1 cellular context compared by ENCODE assay signal in the genomic region with DNA sequence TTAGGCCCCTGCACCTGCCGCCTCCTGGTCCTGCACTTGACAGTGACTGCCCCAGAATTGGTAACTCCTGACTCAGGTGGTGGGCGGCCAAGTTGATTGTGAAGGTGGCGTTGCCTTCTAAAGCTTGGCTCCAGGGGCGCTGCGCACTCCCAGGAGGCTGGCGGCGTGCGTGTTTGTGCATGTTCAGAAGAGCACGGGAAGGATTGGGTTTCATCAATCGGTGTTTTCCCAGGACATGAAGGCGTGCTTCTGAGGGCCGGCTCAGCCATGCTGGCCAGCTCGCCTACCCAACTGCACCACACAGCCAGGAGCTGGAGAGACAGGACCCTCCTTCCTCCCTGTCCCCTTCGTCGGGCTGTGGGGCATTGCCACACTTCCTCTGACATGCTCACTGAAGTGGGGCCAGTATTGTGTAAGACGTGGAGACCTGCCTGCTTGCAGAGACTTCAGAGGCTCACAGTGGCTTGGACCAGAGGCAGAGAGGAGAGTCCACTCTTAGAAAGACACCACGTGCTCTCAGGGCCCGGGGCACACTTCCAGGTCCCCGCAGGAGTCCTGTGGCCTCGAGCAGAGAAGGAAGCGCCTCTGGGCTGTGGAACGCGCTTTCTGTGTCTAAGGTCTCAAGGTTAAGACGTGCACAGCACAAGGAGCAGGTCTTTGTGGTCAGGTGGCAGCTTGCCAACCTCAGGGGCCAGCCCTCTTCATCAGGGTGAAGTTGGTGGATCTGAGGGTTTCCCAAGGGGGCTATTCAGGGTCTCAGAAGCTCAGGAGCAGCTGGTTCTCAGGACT.
TF ChIP-seq lines count a peak whose summit lies in the region.

No MANE protein-coding gene starts in this region.

TF ChIP-seq in K562, 482 proteins besides CTCF, POLR2A, EP300 and RAD21:
- no peak for TF ChIP-seq FOXK1 (CRISPR knock-in tag; IDR thresholded peaks at IDR 0.05; ENCODE audit: borderline replicate concordance)
- TF ChIP-seq RCOR1 (IDR thresholded peaks at IDR 0.05; ENCODE audit: borderline replicate concordance in 1 of 2, low read depth in 2 of 2, low read length in 2 of 2): no peak
- TF ChIP-seq KAT8 (IDR thresholded peaks at IDR 0.05; ENCODE audit: low read depth): no peak
- no peak for TF ChIP-seq ZNF3 (CRISPR knock-in tag; IDR thresholded peaks at IDR 0.05)
- TF ChIP-seq, protein P1, sequence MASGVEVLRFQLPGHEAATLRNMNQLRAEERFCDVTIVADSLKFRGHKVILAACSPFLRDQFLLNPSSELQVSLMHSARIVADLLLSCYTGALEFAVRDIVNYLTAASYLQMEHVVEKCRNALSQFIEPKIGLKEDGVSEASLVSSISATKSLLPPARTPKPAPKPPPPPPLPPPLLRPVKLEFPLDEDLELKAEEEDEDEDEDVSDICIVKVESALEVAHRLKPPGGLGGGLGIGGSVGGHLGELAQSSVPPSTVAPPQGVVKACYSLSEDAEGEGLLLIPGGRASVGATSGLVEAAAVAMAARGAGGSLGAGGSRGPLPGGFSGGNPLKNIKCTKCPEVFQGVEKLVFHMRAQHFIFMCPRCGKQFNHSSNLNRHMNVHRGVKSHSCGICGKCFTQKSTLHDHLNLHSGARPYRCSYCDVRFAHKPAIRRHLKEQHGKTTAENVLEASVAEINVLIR (CRISPR knock-in tag; IDR thresholded peaks at IDR 0.05): no peak
- TF ChIP-seq CREM (IDR thresholded peaks at IDR 0.05; ENCODE audit: low read depth): no peak
- no peak for TF ChIP-seq NFE2 (IDR thresholded peaks at IDR 0.05; ENCODE audit: low read depth)
- TF ChIP-seq, protein P2, sequence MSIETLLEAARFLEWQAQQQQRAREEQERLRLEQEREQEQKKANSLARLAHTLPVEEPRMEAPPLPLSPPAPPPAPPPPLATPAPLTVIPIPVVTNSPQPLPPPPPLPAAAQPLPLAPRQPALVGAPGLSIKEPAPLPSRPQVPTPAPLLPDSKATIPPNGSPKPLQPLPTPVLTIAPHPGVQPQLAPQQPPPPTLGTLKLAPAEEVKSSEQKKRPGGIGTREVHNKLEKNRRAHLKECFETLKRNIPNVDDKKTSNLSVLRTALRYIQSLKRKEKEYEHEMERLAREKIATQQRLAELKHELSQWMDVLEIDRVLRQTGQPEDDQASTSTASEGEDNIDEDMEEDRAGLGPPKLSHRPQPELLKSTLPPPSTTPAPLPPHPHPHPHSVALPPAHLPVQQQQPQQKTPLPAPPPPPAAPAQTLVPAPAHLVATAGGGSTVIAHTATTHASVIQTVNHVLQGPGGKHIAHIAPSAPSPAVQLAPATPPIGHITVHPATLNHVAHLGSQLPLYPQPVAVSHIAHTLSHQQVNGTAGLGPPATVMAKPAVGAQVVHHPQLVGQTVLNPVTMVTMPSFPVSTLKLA (conservative IDR thresholded peaks at IDR 0.05): no peak
- TF ChIP-seq POLR2AphosphoS2 (IDR thresholded peaks at IDR 0.05; ENCODE audit: low read length): no peak
- no peak for TF ChIP-seq ZBTB7A (IDR thresholded peaks at IDR 0.05; ENCODE audit: borderline replicate concordance, control insufficient read depth, low read depth, low read length)
- no peak for TF ChIP-seq MCM5 (IDR thresholded peaks at IDR 0.05; ENCODE audit: low read depth)
- no peak for TF ChIP-seq ZNF263 (CRISPR knock-in tag; IDR thresholded peaks at IDR 0.05; ENCODE audit: borderline replicate concordance)
- no peak for TF ChIP-seq TFAM (CRISPR knock-in tag; conservative IDR thresholded peaks at IDR 0.05)
- no peak for TF ChIP-seq ADNP (tag; IDR thresholded peaks at IDR 0.05)
- TF ChIP-seq NR1H2 (CRISPR knock-in tag; IDR thresholded peaks at IDR 0.05): no peak
- TF ChIP-seq CEBPB (tag; IDR thresholded peaks at IDR 0.05): peak; percentile 61
- TF ChIP-seq NR3C1 (CRISPR knock-in tag; IDR thresholded peaks at IDR 0.05): no peak
- no peak for TF ChIP-seq SREBF2 (CRISPR knock-in tag; IDR thresholded peaks at IDR 0.05)
- TF ChIP-seq, protein P3, sequence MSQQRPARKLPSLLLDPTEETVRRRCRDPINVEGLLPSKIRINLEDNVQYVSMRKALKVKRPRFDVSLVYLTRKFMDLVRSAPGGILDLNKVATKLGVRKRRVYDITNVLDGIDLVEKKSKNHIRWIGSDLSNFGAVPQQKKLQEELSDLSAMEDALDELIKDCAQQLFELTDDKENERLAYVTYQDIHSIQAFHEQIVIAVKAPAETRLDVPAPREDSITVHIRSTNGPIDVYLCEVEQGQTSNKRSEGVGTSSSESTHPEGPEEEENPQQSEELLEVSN (IDR thresholded peaks at IDR 0.05; ENCODE audit: borderline replicate concordance in 1 of 2, extremely low read depth in 1 of 2, insufficient read depth in 1 of 2, insufficient read length in 1 of 2, low read depth in 1 of 2, low read length in 1 of 2, poor library complexity in 1 of 2, severe bottlenecking in 1 of 2): peak in 1 of 2 experiments; percentile 9
- TF ChIP-seq, protein P4, sequence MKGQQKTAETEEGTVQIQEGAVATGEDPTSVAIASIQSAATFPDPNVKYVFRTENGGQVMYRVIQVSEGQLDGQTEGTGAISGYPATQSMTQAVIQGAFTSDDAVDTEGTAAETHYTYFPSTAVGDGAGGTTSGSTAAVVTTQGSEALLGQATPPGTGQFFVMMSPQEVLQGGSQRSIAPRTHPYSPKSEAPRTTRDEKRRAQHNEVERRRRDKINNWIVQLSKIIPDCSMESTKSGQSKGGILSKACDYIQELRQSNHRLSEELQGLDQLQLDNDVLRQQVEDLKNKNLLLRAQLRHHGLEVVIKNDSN (CRISPR knock-in tag; IDR thresholded peaks at IDR 0.05): peak; percentile 36; the same call in 1 of the 2 replicates
- TF ChIP-seq NFIC (IDR thresholded peaks at IDR 0.05): peak; percentile 68
- no peak for TF ChIP-seq ZNF551 (CRISPR knock-in tag; IDR thresholded peaks at IDR 0.05)
- TF ChIP-seq ZNF431 (CRISPR knock-in tag; IDR thresholded peaks at IDR 0.05): no peak
- TF ChIP-seq CBX3 (IDR thresholded peaks at IDR 0.05; ENCODE audit: borderline replicate concordance in 1 of 2, low read length in 2 of 2): no peak
- TF ChIP-seq, protein P5, sequence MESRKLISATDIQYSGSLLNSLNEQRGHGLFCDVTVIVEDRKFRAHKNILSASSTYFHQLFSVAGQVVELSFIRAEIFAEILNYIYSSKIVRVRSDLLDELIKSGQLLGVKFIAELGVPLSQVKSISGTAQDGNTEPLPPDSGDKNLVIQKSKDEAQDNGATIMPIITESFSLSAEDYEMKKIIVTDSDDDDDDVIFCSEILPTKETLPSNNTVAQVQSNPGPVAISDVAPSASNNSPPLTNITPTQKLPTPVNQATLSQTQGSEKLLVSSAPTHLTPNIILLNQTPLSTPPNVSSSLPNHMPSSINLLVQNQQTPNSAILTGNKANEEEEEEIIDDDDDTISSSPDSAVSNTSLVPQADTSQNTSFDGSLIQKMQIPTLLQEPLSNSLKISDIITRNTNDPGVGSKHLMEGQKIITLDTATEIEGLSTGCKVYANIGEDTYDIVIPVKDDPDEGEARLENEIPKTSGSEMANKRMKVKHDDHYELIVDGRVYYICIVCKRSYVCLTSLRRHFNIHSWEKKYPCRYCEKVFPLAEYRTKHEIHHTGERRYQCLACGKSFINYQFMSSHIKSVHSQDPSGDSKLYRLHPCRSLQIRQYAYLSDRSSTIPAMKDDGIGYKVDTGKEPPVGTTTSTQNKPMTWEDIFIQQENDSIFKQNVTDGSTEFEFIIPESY (CRISPR knock-in tag; IDR thresholded peaks at IDR 0.05): 0 out of 2 replicates have a peak, but pooled peaks have one; percentile 50
- TF ChIP-seq SIN3A (IDR thresholded peaks at IDR 0.05; ENCODE audit: borderline replicate concordance in 2 of 2, control insufficient read depth in 1 of 2, low read depth in 2 of 2, low read length in 2 of 2): no peak
- TF ChIP-seq ZNF282 (CRISPR knock-in tag; IDR thresholded peaks at IDR 0.05): no peak
- 0 out of 2 replicates have a peak, but pooled peaks have one; percentile 49 for TF ChIP-seq CEBPG (CRISPR knock-in tag; IDR thresholded peaks at IDR 0.05)
- TF ChIP-seq CEBPG (tag; conservative IDR thresholded peaks at IDR 0.05 in 1 of 2, IDR thresholded peaks at IDR 0.05 in 1 of 2): no peak
TF ChIP-seq in K562: peak in this region for 6.
